Comparison of ENCODE assay signal across 18 cellular contexts in the genomic region with DNA sequence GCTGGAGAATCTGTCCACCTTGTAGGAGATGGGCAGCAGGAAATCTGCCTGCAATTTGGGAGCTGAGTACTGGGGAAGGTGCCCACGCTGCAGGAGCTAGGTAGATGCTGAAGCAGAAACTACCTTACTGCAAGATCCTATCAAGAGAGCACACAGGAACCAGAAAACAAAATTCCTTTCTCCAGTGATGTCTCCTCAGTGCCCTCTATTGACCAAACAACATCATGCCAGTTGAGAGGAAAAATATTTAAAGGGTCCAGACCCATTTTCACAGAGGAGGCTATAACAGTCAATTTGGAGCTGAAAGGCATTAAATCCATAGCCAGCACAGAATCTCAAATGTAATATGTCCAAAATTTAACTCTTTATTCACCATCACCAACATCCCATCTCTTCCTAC.
A peak's percentile ranks its signal among the peaks of the same experiment; 100 is the strongest.
DNase-seq lines count a peak whose midpoint lies in the region; ATAC-seq, FAIRE-seq and TF ChIP-seq lines count a peak whose summit lies in the region.
"Had no signal": no experiment of that assay in that cellular context is flagged by ENCODE, and none has a peak within 500 bp of the region (broad histone marks: within the 10 kb centered on the region; RNA-seq: fewer than 3 reads in every experiment).

No MANE protein-coding gene starts in this region.

- 0% methylated on average over 1 of the region's 1 CpG for WGBS in SK-N-SH (ENCODE audit: low lambda C conversion rate)
- WGBS in GM12878 (ENCODE audit: insufficient coverage, insufficient replicate concordance, low lambda C conversion rate, missing lambda C conversion rate): 5% methylated on average over 1 of the region's 1 CpG
- 31 to 70% (median 48%) methylated on average over 1 of the region's 1 CpG for WGBS in small intestine, 3 donors

- no peak overlapping the region for H2AFZ ChIP-seq in SK-N-SH (ENCODE audit: low read depth)
- H2AFZ ChIP-seq in GM12878 (ENCODE audit: control insufficient read depth, low read depth, low read length): no peak overlapping the region

- TF ChIP-seq RAD21 in SK-N-SH (IDR thresholded peaks at IDR 0.05; ENCODE audit: low read length) (peak; percentile 45), GM12878 (IDR thresholded peaks at IDR 0.05; ENCODE audit: insufficient read depth, low read depth, low read length) (peak; percentile 32; the same call in 1 of the 2 replicates)

- no peak overlapping the region for H3K9ac ChIP-seq in SK-N-SH
- H3K9ac ChIP-seq in GM12878 (ENCODE audit: control insufficient read depth, insufficient read depth, low read length): no peak overlapping the region

- H3K9me2 ChIP-seq in SK-N-SH: no peaks in the 10 kb centered on the region

- no peak overlapping the region for H3K27ac ChIP-seq in SK-N-SH (ENCODE audit: low read depth in 2 of 2, low read length in 1 of 2)
- H3K27ac ChIP-seq in GM12878 (ENCODE audit: control insufficient read depth, insufficient read depth): no peak overlapping the region
- no peak overlapping the region for H3K27ac ChIP-seq in small intestine (ENCODE audit: low read depth in 1 of 2, low read length in 1 of 2)
- no peak overlapping the region for H3K27ac ChIP-seq in lower lobe of right lung
- H3K27ac ChIP-seq: foreskin keratinocyte, upper lobe of left lung had no signal

- FAIRE-seq in GM12878 (lab: Jason Lieb, UNC) (no peak), small intestine (lab: Jason Lieb, UNC) (no peak)

- intact Hi-C loops in GM12878 (cut with micrococcal nuclease; ENCODE audit: unreplicated experiment): no loop called here
- intact Hi-C loops in lower lobe of right lung (cut with DNase I): no loop called here

- POLR2A ChIA-PET in SK-N-SH (lab: Yijun Ruan, JAX) (no interaction called here), GM12878 (lab: Charles Lee) (no interaction called here)

- no peak for TF ChIP-seq EP300 in SK-N-SH (IDR thresholded peaks at IDR 0.05; ENCODE audit: borderline replicate concordance in 1 of 2, low read depth in 1 of 2, low read length in 1 of 2)
- TF ChIP-seq EP300 in GM12878 (IDR thresholded peaks at IDR 0.05; ENCODE audit: borderline replicate concordance in 1 of 2, control insufficient read depth in 1 of 2, low read depth in 2 of 2, low read length in 2 of 2): no peak

- H3K4me3 ChIP-seq in SK-N-SH (ENCODE audit: low read depth in 2 of 2, low read length in 1 of 2) (no peak overlapping the region), NB4 (ENCODE audit: low read depth, low read length) (no peak overlapping the region), GM12878 (no peak overlapping the region), small intestine (ENCODE audit: low read depth in 1 of 2, low read length in 2 of 2) (no peak overlapping the region), lower lobe of right lung (no peak overlapping the region)
- H3K4me3 ChIP-seq: upper lobe of left lung had no signal

- no peaks in the 10 kb centered on the region for H4K20me1 ChIP-seq in SK-N-SH (ENCODE audit: insufficient read depth)
- no peaks in the 10 kb centered on the region for H4K20me1 ChIP-seq in GM12878 (ENCODE audit: control insufficient read depth, insufficient read depth)

- in situ Hi-C loops in GM12878 (cut with MboI): no loop called here

- no peaks in the 10 kb centered on the region for H3K36me3 ChIP-seq in SK-N-SH (replicated peaks in 1 of 2; ENCODE audit: control insufficient read depth in 1 of 2, insufficient read depth in 2 of 2, low read length in 1 of 2)
- H3K36me3 ChIP-seq in GM12878 (ENCODE audit: control insufficient read depth in 2 of 2, insufficient read depth in 2 of 2, low read length in 1 of 2): no peaks in the 10 kb centered on the region
- H3K36me3 ChIP-seq in small intestine (ENCODE audit: control insufficient read depth in 2 of 2, insufficient read depth in 2 of 2, low read length in 2 of 2): no peaks in the 10 kb centered on the region
- no peaks in the 10 kb centered on the region for H3K36me3 ChIP-seq in lower lobe of right lung
- H3K36me3 ChIP-seq: upper lobe of left lung had no signal

- H3F3A ChIP-seq in SK-N-SH (replicated peaks; ENCODE audit: insufficient read depth): no peaks in the 10 kb centered on the region

- CTCF ChIA-PET in SK-N-SH (lab: Yijun Ruan, JAX) (interaction anchor here (0.9 kb wide), 1 partner anchor 9 kb away, joined by 3 read pairs; no protein-coding TSS in a partner anchor), GM12878 (lab: Yijun Ruan, JAX) (interaction anchor here (0.6 kb wide), 1 partner anchor 835 kb away, joined by 3 read pairs; no protein-coding TSS in a partner anchor)

- H3K9me3 ChIP-seq in SK-N-SH (no peaks in the 10 kb centered on the region), GM12878 (replicated peaks; ENCODE audit: control insufficient read depth, insufficient read depth, low read length) (no peaks in the 10 kb centered on the region), small intestine (ENCODE audit: control insufficient read depth, low read depth) (no peaks in the 10 kb centered on the region), lower lobe of right lung (no peaks in the 10 kb centered on the region)
- H3K9me3 ChIP-seq: upper lobe of left lung had no signal

- SMC1A ChIA-PET in GM12878 (lab: Charles Lee; ENCODE audit: uncharacterized antibody, unreplicated experiment): no interaction called here

- H3K79me2 ChIP-seq in SK-N-SH (ENCODE audit: insufficient read depth) (no peaks in the 10 kb centered on the region), GM12878 (ENCODE audit: control insufficient read depth, insufficient read depth, low read length) (no peaks in the 10 kb centered on the region)

- H3K4me2 ChIP-seq in SK-N-SH: no peak overlapping the region
- H3K4me2 ChIP-seq in GM12878 (ENCODE audit: control insufficient read depth, insufficient read depth): no peak overlapping the region

- TF ChIP-seq POLR2A in NB4 (IDR thresholded peaks at IDR 0.05; ENCODE audit: extremely low read depth, insufficient read length) (no peak), GM12878 (IDR thresholded peaks at IDR 0.05; ENCODE audit: low read depth, low read length) (no peak)

- DNase-seq in SK-N-SH (no peak), NB4 (ENCODE audit: low read depth) (peak; percentile 10), GM12878 (ENCODE audit: low read depth, low spot score) (no peak), small intestine (peak; percentile 2), lower lobe of right lung (no peak)
- DNase-seq in activated CD4-positive, alpha-beta T cell treated with anti-CD3 and anti-CD28 coated beads, Interleukin-2, amount 50 U/mL, for 48 hours: no peak
- DNase-seq: activated CD8-positive, alpha-beta T cell treated with anti-CD3 and anti-CD28 coated beads for 36 hours; activated gamma-delta T cell; DMS153; effector CD8-positive, alpha-beta T cell; foreskin keratinocyte; immature natural killer cell; NCI-H446; SIG-M5; stimulated activated CD4-positive, alpha-beta T cell treated with anti-CD3 and anti-CD28 coated beads, Interleukin-2, amount 100 ng/mL, for 24 hours; upper lobe of left lung had no signal

- TF ChIP-seq CTCF in SK-N-SH (IDR thresholded peaks at IDR 0.05): peak; percentile 31
- TF ChIP-seq CTCF in NB4 (IDR thresholded peaks at IDR 0.05; ENCODE audit: low read depth, low read length): no peak
- TF ChIP-seq CTCF in GM12878 (IDR thresholded peaks at IDR 0.05 in 2 of 3, conservative IDR thresholded peaks at IDR 0.05 in 1 of 3; ENCODE audit: control insufficient read depth in 2 of 3, extremely low read depth in 1 of 3, insufficient read depth in 1 of 3, low read depth in 3 of 3, low read length in 3 of 3): peak in 2 of 3 experiments; percentile 12 to 24; a peak in 3 of 6 replicates
- no peak for TF ChIP-seq CTCF in lower lobe of right lung (IDR thresholded peaks at IDR 0.05)

- H3K4me1 ChIP-seq in SK-N-SH (ENCODE audit: control insufficient read depth in 1 of 2, insufficient read depth in 2 of 2, low read depth in 1 of 2, low read length in 1 of 2) (no peaks in the 10 kb centered on the region), GM12878 (ENCODE audit: control insufficient read depth, insufficient read depth, low read length) (no peaks in the 10 kb centered on the region), small intestine (ENCODE audit: control insufficient read depth in 2 of 2, insufficient read depth in 1 of 2, low read depth in 1 of 2, low read length in 1 of 2) (no peaks in the 10 kb centered on the region), lower lobe of right lung (no peaks in the 10 kb centered on the region)
- H3K4me1 ChIP-seq: foreskin keratinocyte, upper lobe of left lung had no signal

- no peaks in the 10 kb centered on the region for H3K27me3 ChIP-seq in SK-N-SH (ENCODE audit: insufficient read depth)
- H3K27me3 ChIP-seq in GM12878 (replicated peaks in 1 of 2; ENCODE audit: control insufficient read depth in 2 of 2, insufficient read depth in 2 of 2, low read length in 1 of 2): no peaks in the 10 kb centered on the region
- H3K27me3 ChIP-seq in small intestine (ENCODE audit: control insufficient read depth in 2 of 2, insufficient read depth in 2 of 2, low read length in 2 of 2): no peaks in the 10 kb centered on the region
- no peaks in the 10 kb centered on the region for H3K27me3 ChIP-seq in lower lobe of right lung (ENCODE audit: low read depth)
- H3K27me3 ChIP-seq: foreskin keratinocyte, upper lobe of left lung had no signal

- RAD21 ChIA-PET in GM12878 (lab: Charles Lee; ENCODE audit: unreplicated experiment): no interaction called here

- no TSS peak for BruUV-seq in GM12878 (replicated peaks; lab: Mats Ljungman, UMichigan)

- ATAC-seq in SK-N-SH treated with all-trans-retinoic acid at 6 μM for 48 hours (no peak), GM12878 (no peak), lower lobe of right lung (no peak), GM19397 (IDR thresholded peaks at IDR 0.05; ENCODE audit: unreplicated experiment) (no peak)
- ATAC-seq: activated CD8-positive, alpha-beta T cell treated with anti-CD3 and anti-CD28 coated beads for 36 hours; foreskin keratinocyte had no signal

TF ChIP-seq in SK-N-SH, 30 proteins besides CTCF, POLR2A, EP300 and RAD21:
- TF ChIP-seq YY1 (IDR thresholded peaks at IDR 0.05; ENCODE audit: low read depth): no peak
- TF ChIP-seq RCOR1 (IDR thresholded peaks at IDR 0.05; ENCODE audit: low read length): no peak
- no peak for TF ChIP-seq FOXJ3 (CRISPR knock-in tag; IDR thresholded peaks at IDR 0.05)

TF ChIP-seq in SK-N-SH treated with all-trans-retinoic acid at 6 μM for 48 hours, 23 proteins besides CTCF, POLR2A, EP300 and RAD21:
- TF ChIP-seq ZNF8 (CRISPR knock-in tag; IDR thresholded peaks at IDR 0.05) (no peak), ZFP3 (CRISPR knock-in tag; IDR thresholded peaks at IDR 0.05) (no peak), RARB (CRISPR knock-in tag; IDR thresholded peaks at IDR 0.05) (no peak)
TF ChIP-seq in SK-N-SH treated with all-trans-retinoic acid at 6 μM for 48 hours: peak in this region for 0.

TF ChIP-seq in GM12878, 131 proteins besides CTCF, POLR2A, EP300 and RAD21 (continues in another document):
- no peak for TF ChIP-seq ZNF217 (IDR thresholded peaks at IDR 0.05)
- no peak for TF ChIP-seq USF1 (IDR thresholded peaks at IDR 0.05; ENCODE audit: borderline replicate concordance, extremely low read length, insufficient read depth, low read depth, low read length)
- no peak for TF ChIP-seq TARDBP (IDR thresholded peaks at IDR 0.05; ENCODE audit: borderline replicate concordance)

Comparison
In these comparisons a context has a peak if more than half of its experiments do, and no peak if none do; other contexts are left out.
1. DNase-seq: peak in NB4 (single experiment) and small intestine (single experiment); none in SK-N-SH (single experiment), GM12878 (single experiment), lower lobe of right lung (single experiment) and activated CD4-positive, alpha-beta T cell treated with anti-CD3 and anti-CD28 coated beads, Interleukin-2, amount 50 U/mL, for 48 hours (0 of 2).
2. CTCF ChIP-seq: peak in SK-N-SH (single experiment) and GM12878 (2 of 3); none in NB4 (single experiment) and lower lobe of right lung (single experiment).
3. Of the 26 proteins assayed by ChIP-seq in both GM12878 and SK-N-SH: peak only in GM12878: none; only in SK-N-SH: none; in both: CTCF and RAD21; in neither: 24.